In the genomic region with DNA sequence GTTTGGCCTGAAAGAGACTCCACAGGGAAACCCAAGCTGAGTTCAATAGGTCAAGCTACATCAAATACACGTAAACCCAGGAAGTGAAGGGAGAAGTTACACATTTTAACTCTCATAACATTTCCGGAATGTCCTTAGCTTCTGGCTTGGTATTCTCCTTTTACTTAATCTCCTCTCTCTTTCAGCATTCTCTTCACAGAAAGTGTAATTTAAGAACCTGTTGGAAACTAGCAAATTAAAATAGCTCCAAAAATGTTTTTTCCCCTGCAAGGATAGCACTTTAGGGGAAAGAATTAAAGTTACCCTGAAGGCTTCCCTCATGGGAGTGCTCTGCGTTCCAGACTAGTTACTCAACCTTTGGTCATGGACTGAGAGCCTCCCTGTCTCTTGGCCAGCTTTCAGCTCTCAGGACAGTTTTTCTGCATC, we compare ENCODE assay signal across 12 cellular contexts.
A peak's percentile ranks its signal among the peaks of the same experiment; 100 is the strongest.
DNase-seq lines count a peak whose midpoint lies in the region; ATAC-seq and TF ChIP-seq lines count a peak whose summit lies in the region.
"Had no signal": no experiment of that assay in that cellular context is flagged by ENCODE, and none has a peak within 500 bp of the region (broad histone marks: within the 10 kb centered on the region; RNA-seq: fewer than 3 reads in every experiment).

No MANE protein-coding gene starts in this region.

- CTCF ChIA-PET in Caco-2 (lab: Charles Lee): no interaction called here

- peak overlapping the region; percentile 84 for H3K27ac ChIP-seq in SJCRH30
- H3K27ac ChIP-seq: suprapubic skin had no signal

- no peaks in the 10 kb centered on the region for H3K9me3 ChIP-seq in SJCRH30 (replicated peaks)
- H3K9me3 ChIP-seq in Caco-2: peaks cover 3% of the 10 kb centered on the region; the same call in 1 of the 2 replicates
- H3K9me3 ChIP-seq: suprapubic skin had no signal

- TF ChIP-seq CTCF in fibroblast of the aortic adventitia (IDR thresholded peaks at IDR 0.05; ENCODE audit: insufficient read depth, low read length): no peak
- no peak for TF ChIP-seq CTCF in osteocyte (IDR thresholded peaks at IDR 0.05)
- TF ChIP-seq CTCF in Caco-2 (IDR thresholded peaks at IDR 0.05; ENCODE audit: insufficient read depth in 1 of 2, low read depth in 1 of 2, low read length in 1 of 2, severe bottlenecking in 1 of 2, unreplicated experiment in 1 of 2): no peak

- POLR2A ChIA-PET in Caco-2 (lab: Charles Lee): no interaction called here

- peak; percentile 94 for DNase-seq in ELR (ENCODE audit: low read depth)
- peak; percentile 65 to 69 for DNase-seq in SJCRH30
- peak; percentile 96 for DNase-seq in fibroblast of the aortic adventitia (ENCODE audit: low read depth)
- no peak for DNase-seq in osteocyte (ENCODE audit: extremely low spot score, unreplicated experiment)
- no peak for DNase-seq in Caco-2
- DNase-seq in effector CD4-positive, alpha-beta T cell: no peak
- no peak for DNase-seq in globus pallidus (ENCODE audit: low spot score)
- DNase-seq: activated CD8-positive, alpha-beta T cell treated with anti-CD3 and anti-CD28 coated beads for 36 hours; Kasumi-1 had no signal

- H3K4me3 Mint-ChIP-seq in osteocyte (ENCODE audit: unreplicated experiment): no peak overlapping the region
- no peak overlapping the region for H3K4me3 Mint-ChIP-seq in Caco-2 (ENCODE audit: unreplicated experiment)
- H3K4me3 Mint-ChIP-seq: activated CD8-positive, alpha-beta T cell treated with anti-CD3 and anti-CD28 coated beads for 36 hours; brain had no signal

- H3K4me1 Mint-ChIP-seq in osteocyte (ENCODE audit: unreplicated experiment): peaks cover 28% of the 10 kb centered on the region
- no peaks in the 10 kb centered on the region for H3K4me1 Mint-ChIP-seq in Caco-2 (ENCODE audit: low read depth, unreplicated experiment)

- H3K36me3 ChIP-seq in SJCRH30 (no peaks in the 10 kb centered on the region), Caco-2 (ENCODE audit: control insufficient read depth, insufficient read depth, low read length) (no peaks in the 10 kb centered on the region)
- H3K36me3 ChIP-seq: suprapubic skin had no signal

- H3K4me3 ChIP-seq in SJCRH30 (peak overlapping the region; percentile 23), fibroblast of the aortic adventitia (ENCODE audit: low read depth, low read length) (no peak overlapping the region), Caco-2 (ENCODE audit: low read depth, low read length) (no peak overlapping the region)
- H3K4me3 ChIP-seq: suprapubic skin had no signal

- peaks cover 11% of the 10 kb centered on the region for H3K9me3 Mint-ChIP-seq in osteocyte (ENCODE audit: unreplicated experiment)
- no peaks in the 10 kb centered on the region for H3K9me3 Mint-ChIP-seq in Caco-2 (ENCODE audit: unreplicated experiment)

- intact Hi-C loops in Caco-2 (cut with micrococcal nuclease; ENCODE audit: unreplicated experiment): no loop called here

- H3K36me3 Mint-ChIP-seq in osteocyte (ENCODE audit: unreplicated experiment) (peaks cover 3% of the 10 kb centered on the region), Caco-2 (ENCODE audit: insufficient read depth, unreplicated experiment) (no peaks in the 10 kb centered on the region)
- H3K36me3 Mint-ChIP-seq: brain had no signal

- no peak for ATAC-seq in GM18870 (IDR thresholded peaks at IDR 0.05; ENCODE audit: unreplicated experiment)
- ATAC-seq: activated CD8-positive, alpha-beta T cell treated with anti-CD3 and anti-CD28 coated beads for 36 hours had no signal

- H3K27ac Mint-ChIP-seq in osteocyte (ENCODE audit: unreplicated experiment): peak overlapping the region; percentile 78
- H3K27ac Mint-ChIP-seq in Caco-2 (ENCODE audit: unreplicated experiment): no peak overlapping the region
- H3K27ac Mint-ChIP-seq: activated CD8-positive, alpha-beta T cell treated with anti-CD3 and anti-CD28 coated beads for 36 hours had no signal

- BruUV-seq in Caco-2 (replicated peaks; lab: Mats Ljungman, UMichigan): no TSS peak

- no peaks in the 10 kb centered on the region for H3K27me3 ChIP-seq in SJCRH30
- H3K27me3 ChIP-seq in Caco-2 (replicated peaks; ENCODE audit: control insufficient read depth, insufficient read depth, low read length): no peaks in the 10 kb centered on the region
- H3K27me3 ChIP-seq: suprapubic skin had no signal

- H3K4me1 ChIP-seq in SJCRH30: peaks cover 19% of the 10 kb centered on the region
- H3K4me1 ChIP-seq in Caco-2: no peaks in the 10 kb centered on the region
- H3K4me1 ChIP-seq: suprapubic skin had no signal

- no peaks in the 10 kb centered on the region for H3K27me3 Mint-ChIP-seq in osteocyte (ENCODE audit: unreplicated experiment)
- no peaks in the 10 kb centered on the region for H3K27me3 Mint-ChIP-seq in Caco-2 (ENCODE audit: insufficient read depth, unreplicated experiment)
- H3K27me3 Mint-ChIP-seq: activated CD8-positive, alpha-beta T cell treated with anti-CD3 and anti-CD28 coated beads for 36 hours; brain had no signal

Comparison
In these comparisons a context has a peak if more than half of its experiments do, and no peak if none do; other contexts are left out.
1. DNase-seq: peak in ELR (single experiment), SJCRH30 (2 of 2) and fibroblast of the aortic adventitia (single experiment); none in osteocyte (single experiment), Caco-2 (0 of 2), effector CD4-positive, alpha-beta T cell (single experiment) and globus pallidus (single experiment).